21 cellular contexts compared by ENCODE assay signal in the genomic region with DNA sequence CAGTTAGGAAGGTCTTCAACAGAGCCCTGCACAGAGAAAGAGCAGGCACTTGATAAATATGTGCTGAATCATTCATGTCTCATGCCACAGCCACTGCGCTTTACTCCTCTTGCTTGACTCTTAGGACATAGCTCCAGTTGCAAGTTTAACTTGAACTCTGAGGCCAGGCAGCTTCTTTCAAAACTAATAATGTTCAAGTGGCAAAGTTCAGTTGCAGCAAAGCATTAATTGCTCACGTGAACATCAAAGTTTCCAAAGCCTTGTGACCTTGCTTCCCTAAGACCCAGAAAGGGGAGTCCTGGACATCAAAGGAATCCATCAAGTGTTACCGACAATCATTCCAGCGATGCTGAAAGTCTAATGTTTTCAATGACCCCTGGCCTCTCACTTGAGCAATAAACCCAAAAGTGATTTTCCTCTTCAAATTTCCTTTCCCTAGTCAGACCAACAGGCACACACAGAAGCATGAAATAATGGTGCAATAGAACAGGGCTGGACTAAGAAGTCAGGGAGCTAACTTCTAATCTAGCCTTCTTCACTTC. TPM values are rescaled to one million over a fixed set of nuclear protein-coding genes. Genes with fewer than 3 reads are reported as not detected.
DNase-seq lines count a peak whose midpoint lies in the region; ATAC-seq and TF ChIP-seq lines count a peak whose summit lies in the region.
"Had no signal": no experiment of that assay in that cellular context is flagged by ENCODE, and none has a peak within 500 bp of the region (broad histone marks: within the 10 kb centered on the region; RNA-seq: fewer than 3 reads in every experiment).

No MANE protein-coding gene starts in this region.

- H3F3A ChIP-seq in PC-3 (ENCODE audit: low read length, unreplicated experiment), result no peaks in the 10 kb centered on the region

- no TSS peak for BruUV-seq in PC-3 (replicated peaks; lab: Mats Ljungman, UMichigan)

- H3K79me2 ChIP-seq in PC-3 (ENCODE audit: low read length), result no peaks in the 10 kb centered on the region

- TF ChIP-seq CTCF in AG04450 (IDR thresholded peaks at IDR 0.05; ENCODE audit: low read depth, low read length), result no peak
- no peak for TF ChIP-seq CTCF in nephron progenitor cell (IDR thresholded peaks at IDR 0.05)
- no peak for TF ChIP-seq CTCF in PC-3 (conservative IDR thresholded peaks at IDR 0.05; ENCODE audit: low read depth, low read length)

- DNase-seq in AG04450 (ENCODE audit: low read depth, low spot score) (no peak), M059J (ENCODE audit: low read depth) (peak; percentile 66), fibroblast of peridontal ligament (ENCODE audit: extremely low read depth) (peak; percentile 76), nephron progenitor cell (no peak), COR-L47 (lab: John Stamatoyannopoulos, UW) (no peak), PC-3 (no peak), RKO (ENCODE audit: low spot score) (no peak)
- DNase-seq in stimulated activated CD4-positive, alpha-beta T cell treated with anti-CD3 and anti-CD28 coated beads, Interleukin-2, amount 100 ng/mL, for 48 hours, result no peak
- DNase-seq: ACHN; activated CD4-positive, alpha-beta T cell treated with anti-CD3 and anti-CD28 coated beads for 4 hours; activated T-cell treated with anti-CD3 and anti-CD28 coated beads, Interleukin-2, amount 50 U/mL, for 24 hours; anterior cingulate cortex; dorsolateral prefrontal cortex; head of caudate nucleus; KBM-7; left colon; NCI-H510A; nucleus accumbens; T-cell had no signal

- H3K4me1 ChIP-seq in PC-3 (ENCODE audit: insufficient read depth, low read length), result no peaks in the 10 kb centered on the region

- no peak overlapping the region for H2AFZ ChIP-seq in PC-3 (ENCODE audit: low read length)

- H3K27ac ChIP-seq in AG04450 (ENCODE audit: low read depth, low read length), result peak overlapping the region; percentile 74
- no peak overlapping the region for H3K27ac ChIP-seq in PC-3 (ENCODE audit: low read length)
- H3K27ac ChIP-seq: dorsolateral prefrontal cortex had no signal

- peak overlapping the region; percentile 54 for H3K27ac Mint-ChIP-seq in nephron progenitor cell
- H3K27ac Mint-ChIP-seq: activated T-cell treated with anti-CD3 and anti-CD28 coated beads, Interleukin-2, amount 50 U/mL, for 24 hours; T-cell had no signal

- no peaks in the 10 kb centered on the region for H4K20me1 ChIP-seq in PC-3 (ENCODE audit: low read length)

- no peaks in the 10 kb centered on the region for H3K36me3 Mint-ChIP-seq in nephron progenitor cell (ENCODE audit: low read depth)
- H3K36me3 Mint-ChIP-seq: T-cell had no signal

- intact Hi-C loops in PC-3 (cut with micrococcal nuclease), result no loop called here

- CTCF ChIA-PET in AG04450 (lab: Charles Lee), result interaction anchor here (0.6 kb wide), 1 partner anchor 12 kb away, joined by 3 read pairs; no protein-coding TSS in a partner anchor
- CTCF ChIA-PET in PC-3 (lab: Charles Lee), result no interaction called here

- H3K27me3 ChIP-seq in AG04450 (ENCODE audit: control insufficient read depth, insufficient read depth, low read length) (no peaks in the 10 kb centered on the region), PC-3 (ENCODE audit: low read length) (no peaks in the 10 kb centered on the region)

- H3K4me3 ChIP-seq in AG04450 (ENCODE audit: low read depth, low read length) (no peak overlapping the region), PC-3 (ENCODE audit: low read length) (no peak overlapping the region)
- H3K4me3 ChIP-seq: dorsolateral prefrontal cortex, thoracic aorta had no signal

- H3K4me1 Mint-ChIP-seq in nephron progenitor cell, result peaks cover 15% of the 10 kb centered on the region
- H3K4me1 Mint-ChIP-seq: T-cell had no signal

- no peaks in the 10 kb centered on the region for H3K36me3 ChIP-seq in PC-3 (ENCODE audit: low read depth, low read length)
- H3K36me3 ChIP-seq: thoracic aorta had no signal

- H3K9ac ChIP-seq in PC-3 (ENCODE audit: low read length), result no peak overlapping the region

- no peaks in the 10 kb centered on the region for H3K9me3 ChIP-seq in AG04450 (ENCODE audit: control insufficient read depth, insufficient read depth, low read length)
- no peaks in the 10 kb centered on the region for H3K9me3 ChIP-seq in PC-3 (ENCODE audit: low read length)
- H3K9me3 ChIP-seq: thoracic aorta had no signal

- no peak overlapping the region for H3K4me2 ChIP-seq in PC-3 (ENCODE audit: low read length)

- POLR2A ChIA-PET in AG04450 (lab: Yijun Ruan, JAX) (interaction anchor here (0.9 kb wide), 1 partner anchor 35 kb away, joined by 3 read pairs; no protein-coding TSS in a partner anchor), PC-3 (lab: Charles Lee; ENCODE audit: unreplicated experiment) (no interaction called here)

- H3K9me2 ChIP-seq in PC-3 (replicated peaks; ENCODE audit: low read length), result no peaks in the 10 kb centered on the region

- ATAC-seq in PC-3, result no peak
- ATAC-seq: left colon, Panc1, T-cell had no signal

- H3K9me3 Mint-ChIP-seq in nephron progenitor cell, result peaks cover 4% of the 10 kb centered on the region
- H3K9me3 Mint-ChIP-seq: activated T-cell treated with anti-CD3 and anti-CD28 coated beads, Interleukin-2, amount 50 U/mL, for 24 hours; T-cell had no signal

- H3K4me3 Mint-ChIP-seq in nephron progenitor cell, result no peak overlapping the region
- H3K4me3 Mint-ChIP-seq: activated T-cell treated with anti-CD3 and anti-CD28 coated beads, Interleukin-2, amount 50 U/mL, for 24 hours; T-cell had no signal

- no peaks in the 10 kb centered on the region for H3K27me3 Mint-ChIP-seq in nephron progenitor cell (ENCODE audit: low read depth, poor library complexity)

RNA-seq across cellular contexts. Expression of a gene that starts 21.8 kb away (rescaled TPM):
- not detected in 2 replicates for polyA plus RNA-seq in AG04450 (2011; rRNA removed)
- not detected in 2 replicates for polyA minus RNA-seq in AG04450 (2011; rRNA and poly(A)+ RNA removed)
- 0.07 and 0.15 TPM in 2 replicates for total RNA-seq in M059J (2014; rRNA removed; shearing (Covaris generic))
- not detected in 2 replicates for total RNA-seq in PC-3 (2014; rRNA removed)
- total RNA-seq: left colon, T-cell, thoracic aorta had no signal

Comparison
In these comparisons a context has a peak if more than half of its experiments do, and no peak if none do; other contexts are left out.
1. DNase-seq: peak in M059J (single experiment) and fibroblast of peridontal ligament (single experiment); none in AG04450 (single experiment), nephron progenitor cell (single experiment), COR-L47 (single experiment), stimulated activated CD4-positive, alpha-beta T cell treated with anti-CD3 and anti-CD28 coated beads, Interleukin-2, amount 100 ng/mL, for 48 hours (0 of 2), PC-3 (single experiment) and RKO (single experiment).